In the genomic region with DNA sequence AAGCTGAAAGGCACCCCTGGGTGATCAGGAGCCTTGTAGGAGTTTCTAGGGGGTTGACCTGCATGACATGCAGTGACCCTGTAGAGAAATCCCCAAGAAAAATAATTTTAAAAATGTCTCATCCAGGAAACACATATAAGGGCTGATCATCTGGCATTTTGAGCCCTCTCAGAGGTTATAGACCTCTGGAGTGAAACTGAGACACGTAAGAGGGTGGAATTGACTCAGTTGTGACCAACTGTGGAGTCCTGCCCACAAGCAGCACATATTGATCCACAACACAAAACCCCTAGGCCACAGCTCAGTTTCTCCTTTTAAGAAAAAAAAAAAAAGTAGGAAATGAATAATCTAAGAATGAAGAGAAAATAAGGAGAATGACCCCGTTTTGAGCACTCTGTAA, we compare ENCODE assay signal across 13 cellular contexts. TPM values are rescaled to one million over a fixed set of nuclear protein-coding genes. Genes with fewer than 3 reads are reported as not detected.
DNase-seq lines count a peak whose midpoint lies in the region; ATAC-seq, FAIRE-seq and TF ChIP-seq lines count a peak whose summit lies in the region.
"Had no signal": no experiment of that assay in that cellular context is flagged by ENCODE, and none has a peak within 500 bp of the region (broad histone marks: within the 10 kb centered on the region; RNA-seq: fewer than 3 reads in every experiment).

No MANE protein-coding gene starts in this region.

- no peak for TF ChIP-seq CTCF in CD4-positive, alpha-beta T cell (IDR thresholded peaks at IDR 0.05)
- no peak for TF ChIP-seq CTCF in upper lobe of right lung (IDR thresholded peaks at IDR 0.05)

- CTCF ChIA-PET in CD4-positive, alpha-beta T cell (lab: Charles Lee) = no interaction called here

- H3K9me3 ChIP-seq in HUES6 (ENCODE audit: control insufficient read depth, insufficient read depth, low read depth, low read length) (peaks cover 21% of the 10 kb centered on the region), upper lobe of right lung (no peaks in the 10 kb centered on the region)
- H3K9me3 ChIP-seq in CD4-positive, alpha-beta T cell (ENCODE audit: control insufficient read depth, low read length) = no peaks in the 10 kb centered on the region
- H3K9me3 ChIP-seq: mucosa of descending colon had no signal

- POLR2A ChIA-PET in CD4-positive, alpha-beta T cell (lab: Charles Lee) = no interaction called here

- H3K27me3 ChIP-seq in HUES6 (ENCODE audit: control insufficient read depth, insufficient read depth, low read length) (no peaks in the 10 kb centered on the region), upper lobe of right lung (no peaks in the 10 kb centered on the region)
- H3K27me3 ChIP-seq in CD4-positive, alpha-beta T cell (ENCODE audit: control insufficient read depth, insufficient read depth, low read length) = no peaks in the 10 kb centered on the region

- no peaks in the 10 kb centered on the region for H3K27me3 Mint-ChIP-seq in CD4-positive, alpha-beta T cell

- ATAC-seq in GM19452 (IDR thresholded peaks at IDR 0.05; ENCODE audit: unreplicated experiment) = peak; percentile 94
- ATAC-seq in HG02884 (IDR thresholded peaks at IDR 0.05; ENCODE audit: unreplicated experiment) = peak; percentile 98
- no peak for ATAC-seq in CD4-positive, alpha-beta T cell (ENCODE audit: poor library complexity)
- no peak for ATAC-seq in upper lobe of right lung
- ATAC-seq: mucosa of descending colon had no signal

- H3K4me3 ChIP-seq in HUES6 (ENCODE audit: low read depth, low read length) (no peak overlapping the region), upper lobe of right lung (no peak overlapping the region)
- H3K4me3 ChIP-seq: mucosa of descending colon had no signal

- no peak overlapping the region for H3K4me3 Mint-ChIP-seq in CD4-positive, alpha-beta T cell
- H3K4me3 Mint-ChIP-seq: CD14-positive monocyte had no signal

- H3K27ac ChIP-seq in HUES6 (ENCODE audit: low read depth, low read length) (peak overlapping the region; percentile 68; the same call in 1 of the 2 replicates), upper lobe of right lung (no peak overlapping the region)
- H3K27ac ChIP-seq in CD4-positive, alpha-beta T cell (ENCODE audit: low read depth, low read length) = no peak overlapping the region
- H3K27ac ChIP-seq: HL-60 had no signal

- no peaks in the 10 kb centered on the region for H3K4me1 Mint-ChIP-seq in CD4-positive, alpha-beta T cell (ENCODE audit: low read depth)
- H3K4me1 Mint-ChIP-seq: CD14-positive monocyte had no signal

- DNase-seq in GM18507 (ENCODE audit: extremely low spot score, insufficient read length, low read depth) (no peak), NOMO-1 treated with dmso at 0.1 percent for 144 hours (lab: John Stamatoyannopoulos, UW; ENCODE audit: unreplicated experiment) (no peak), upper lobe of right lung (no peak)
- DNase-seq in NK-92 treated with Interleukin-12 subunit alpha and Interleukin-12 subunit beta, amount 100 ng/mL, for 24 hours (lab: John Stamatoyannopoulos, UW) = no peak
- DNase-seq in CD4-positive, alpha-beta T cell = no peak
- DNase-seq: activated CD4-positive, alpha-beta T cell treated with anti-CD3 and anti-CD28 coated beads for 4 hours; mucosa of descending colon had no signal

- no peaks in the 10 kb centered on the region for H3K36me3 ChIP-seq in HUES6 (ENCODE audit: control insufficient read depth, insufficient read depth, low read length)
- no peaks in the 10 kb centered on the region for H3K36me3 ChIP-seq in upper lobe of right lung

- H3K4me1 ChIP-seq in HUES6 (ENCODE audit: control insufficient read depth, insufficient read depth, low read length) = peaks cover 20% of the 10 kb centered on the region
- H3K4me1 ChIP-seq in upper lobe of right lung = no peaks in the 10 kb centered on the region

- no peak overlapping the region for H3K27ac Mint-ChIP-seq in CD4-positive, alpha-beta T cell
- H3K27ac Mint-ChIP-seq: CD14-positive monocyte had no signal

- H3K9me3 Mint-ChIP-seq in CD4-positive, alpha-beta T cell = no peaks in the 10 kb centered on the region

- H3K36me3 Mint-ChIP-seq in CD4-positive, alpha-beta T cell (ENCODE audit: low read depth) = no peaks in the 10 kb centered on the region
- H3K36me3 Mint-ChIP-seq: CD14-positive monocyte had no signal

- H3K9ac ChIP-seq in HUES6 (ENCODE audit: low read length) = no peak overlapping the region

- peak; percentile 74 for FAIRE-seq in GM18507 (lab: Jason Lieb, UNC)
- FAIRE-seq: endometrium had no signal

- intact Hi-C loops in CD4-positive, alpha-beta T cell (cut with DNase I, micrococcal nuclease) = no loop called here
- intact Hi-C loops in upper lobe of right lung (cut with DNase I) = no loop called here

RNA-seq across cellular contexts. Expression of gene MTMR8, which starts 32.5 kb away (rescaled TPM):
- 1 to 10 TPM; 2.3 to 3.1 TPM for total RNA-seq in CD4-positive, alpha-beta T cell
- total RNA-seq in upper lobe of right lung = 1.9 TPM

Comparison
In these comparisons a context has a peak if more than half of its experiments do, and no peak if none do; other contexts are left out.
1. ATAC-seq: peak in GM19452 (single experiment) and HG02884 (single experiment); none in CD4-positive, alpha-beta T cell (single experiment) and upper lobe of right lung (single experiment).